In the genomic region with DNA sequence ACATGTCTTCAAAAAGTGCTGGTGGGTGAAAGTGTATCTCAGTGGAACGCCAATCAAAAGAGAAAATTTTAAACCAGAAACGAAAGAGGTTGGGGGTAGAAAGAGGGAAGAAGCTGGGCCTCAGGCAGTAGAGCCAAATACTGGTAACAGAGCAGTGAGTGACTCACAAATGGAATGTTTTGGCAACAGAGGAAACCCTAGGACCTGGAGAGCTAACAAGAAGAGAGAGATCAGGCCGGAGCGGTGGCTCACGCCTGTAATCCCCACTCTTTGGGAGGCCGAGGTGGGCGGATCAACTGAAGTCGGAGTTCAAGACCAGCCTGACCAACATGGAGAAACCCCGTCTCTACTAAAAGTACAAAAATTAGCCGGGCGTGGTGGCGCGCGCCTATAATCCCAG, we compare ENCODE assay signal across 20 cellular contexts.
A peak's percentile ranks its signal among the peaks of the same experiment; 100 is the strongest.
DNase-seq lines count a peak whose midpoint lies in the region; ATAC-seq, FAIRE-seq and TF ChIP-seq lines count a peak whose summit lies in the region.
"Had no signal": no experiment of that assay in that cellular context is flagged by ENCODE, and none has a peak within 500 bp of the region (broad histone marks: within the 10 kb centered on the region; RNA-seq: fewer than 3 reads in every experiment).

No MANE protein-coding gene starts in this region.

- BruUV-seq in HepG2 (replicated peaks; lab: Mats Ljungman, UMichigan): no TSS peak

- TF ChIP-seq CTCF in right lobe of liver (IDR thresholded peaks at IDR 0.05) (no peak), HepG2 (CRISPR knock-in tag; IDR thresholded peaks at IDR 0.05) (no peak), astrocyte of the spinal cord (IDR thresholded peaks at IDR 0.05; ENCODE audit: low read depth, low read length) (no peak), foreskin keratinocyte (conservative IDR thresholded peaks at IDR 0.05) (no peak)

- no peak for FAIRE-seq in HepG2 (lab: Jason Lieb, UNC)
- FAIRE-seq: A204.1, K562 had no signal

- H3K4me1 ChIP-seq in right lobe of liver: peaks cover 0 to 13% (median 6%) of the 10 kb centered on the region in 4 donors
- H3K4me1 ChIP-seq in HepG2 (ENCODE audit: insufficient read depth, low read length): no peaks in the 10 kb centered on the region
- H3K4me1 ChIP-seq in foreskin keratinocyte: no peaks in the 10 kb centered on the region

- TF ChIP-seq EP300 in HepG2 (IDR thresholded peaks at IDR 0.05; ENCODE audit: low read depth in 2 of 2, low read length in 2 of 2) (no peak), HepG2 (CRISPR knock-in tag; IDR thresholded peaks at IDR 0.05; ENCODE audit: borderline replicate concordance) (no peak)

- TF ChIP-seq POLR2A in right lobe of liver (IDR thresholded peaks at IDR 0.05) (no peak), HepG2 (IDR thresholded peaks at IDR 0.05; ENCODE audit: insufficient read depth in 1 of 2, low read depth in 2 of 2, low read length in 2 of 2) (no peak)

- TF ChIP-seq RAD21 in HepG2 (CRISPR knock-in tag; IDR thresholded peaks at IDR 0.05): no peak

- no peaks in the 10 kb centered on the region for H4K20me1 ChIP-seq in HepG2 (ENCODE audit: insufficient read depth, low read length)

- H3K27me3 ChIP-seq in right lobe of liver (no peaks in the 10 kb centered on the region), HepG2 (ENCODE audit: control insufficient read depth in 1 of 2, insufficient read depth in 2 of 2, low read length in 2 of 2) (no peaks in the 10 kb centered on the region), foreskin keratinocyte (no peaks in the 10 kb centered on the region)
- H3K27me3 ChIP-seq: neural progenitor cell had no signal

- H2AFZ ChIP-seq in HepG2 (ENCODE audit: low read length): no peak overlapping the region
- H2AFZ ChIP-seq: neural progenitor cell had no signal

- H3K27ac ChIP-seq in right lobe of liver (no peak overlapping the region), HepG2 (ENCODE audit: extremely low read length, insufficient read depth, low read length) (no peak overlapping the region), foreskin keratinocyte (no peak overlapping the region)
- H3K27ac ChIP-seq: coronary artery, epithelial cell of prostate, HL-60, neural progenitor cell had no signal

- ATAC-seq in right lobe of liver (peak; percentile 49 to 89 (median 61)), HepG2 (no peak), foreskin keratinocyte (peak; percentile 67), GM21423 (IDR thresholded peaks at IDR 0.05; ENCODE audit: unreplicated experiment) (no peak)
- ATAC-seq: K562, T-helper 17 cell had no signal

- H3K36me3 ChIP-seq in right lobe of liver (no peaks in the 10 kb centered on the region), HepG2 (replicated peaks in 1 of 2; ENCODE audit: control insufficient read depth in 1 of 2, insufficient read depth in 2 of 2, low read length in 2 of 2) (no peaks in the 10 kb centered on the region)
- H3K36me3 ChIP-seq: neural progenitor cell had no signal

- intact Hi-C loops in right lobe of liver (cut with DNase I): no loop called here
- intact Hi-C loops in HepG2 (cut with micrococcal nuclease; ENCODE audit: unreplicated experiment): no loop called here

- POLR2A ChIA-PET in HepG2 (lab: Yijun Ruan, JAX): no interaction called here

- 80% methylated on average over 5 of the region's 14 CpGs for WGBS in right lobe of liver (ENCODE audit: insufficient coverage, low coverage, low lambda C conversion rate, missing lambda C conversion rate)
- 60% methylated on average over 14 of the region's 14 CpGs for WGBS in HepG2 (ENCODE audit: low lambda C conversion rate)

- no peaks in the 10 kb centered on the region for H3K79me2 ChIP-seq in HepG2 (ENCODE audit: insufficient read depth, low read length)

- H3K9me3 ChIP-seq in right lobe of liver (no peaks in the 10 kb centered on the region), HepG2 (ENCODE audit: low read length) (no peaks in the 10 kb centered on the region)

- in situ Hi-C loops in HepG2 (cut with HindIII; ENCODE audit: extremely low pct_ligation_motif_present, low pct_unique_long_range_greater_than_20kb) (no loop called here), astrocyte of the spinal cord (cut with HindIII; ENCODE audit: low sequenced_read_pairs) (no loop called here)

- no peak for DNase-seq in right lobe of liver
- no peak for DNase-seq in HepG2 (ENCODE audit: low spot score)
- peak; percentile 42 for DNase-seq in astrocyte of the spinal cord (ENCODE audit: low read depth, low spot score)
- peak in 1 of 2 donors; percentile 39 for DNase-seq in foreskin keratinocyte
- DNase-seq in NOMO-1 treated with dmso at 0.1 percent for 144 hours (lab: John Stamatoyannopoulos, UW; ENCODE audit: unreplicated experiment): no peak
- DNase-seq in NCI-H82 treated with DMSO at 0.1 percent for 48 hours (lab: John Stamatoyannopoulos, UW; ENCODE audit: unreplicated experiment): no peak
- no peak for DNase-seq in T1000 (lab: John Stamatoyannopoulos, UW)
- DNase-seq: amygdala; CD8-positive, alpha-beta memory T cell; NCI-H1092; NCI-H524; SIG-M5; T-helper 17 cell had no signal

- CTCF ChIA-PET in HepG2 (lab: Yijun Ruan, JAX; ENCODE audit: low intra/inter-chr PET ratio, low total read pairs): no interaction called here

- H3K4me2 ChIP-seq in HepG2 (ENCODE audit: low read depth, low read length): no peak overlapping the region
- H3K4me2 ChIP-seq: neural progenitor cell had no signal

- no peak overlapping the region for H3K9ac ChIP-seq in HepG2 (ENCODE audit: insufficient read depth, low read depth, low read length)
- H3K9ac ChIP-seq: neural progenitor cell had no signal

- H3K4me3 ChIP-seq in right lobe of liver (no peak overlapping the region), HepG2 (replicated peaks in 1 of 3; ENCODE audit: insufficient read depth in 1 of 3, low read depth in 2 of 3, low read length in 3 of 3) (no peak overlapping the region), astrocyte of the spinal cord (ENCODE audit: low read depth, low read length) (no peak overlapping the region)
- H3K4me3 ChIP-seq: coronary artery, K562, neural progenitor cell had no signal

TF ChIP-seq in HepG2, 621 proteins besides CTCF, POLR2A, EP300 and RAD21:
- TF ChIP-seq ZNF430 (CRISPR knock-in tag; IDR thresholded peaks at IDR 0.05): no peak
- no peak for TF ChIP-seq DNMT3B (CRISPR knock-in tag; conservative IDR thresholded peaks at IDR 0.05)
- TF ChIP-seq MEF2D (CRISPR knock-in tag; IDR thresholded peaks at IDR 0.05): no peak
- no peak for TF ChIP-seq ELF3 (CRISPR knock-in tag; IDR thresholded peaks at IDR 0.05)
- TF ChIP-seq ZNF17 (CRISPR knock-in tag; IDR thresholded peaks at IDR 0.05): no peak
- TF ChIP-seq ZNF782 (CRISPR knock-in tag; IDR thresholded peaks at IDR 0.05; ENCODE audit: borderline replicate concordance): no peak
- no peak for TF ChIP-seq NR2C2 (CRISPR knock-in tag; IDR thresholded peaks at IDR 0.05; ENCODE audit: borderline replicate concordance)
- no peak for TF ChIP-seq ZNF672 (CRISPR knock-in tag; IDR thresholded peaks at IDR 0.05)
- no peak for TF ChIP-seq HOXA5 (CRISPR knock-in tag; IDR thresholded peaks at IDR 0.05)
- no peak for TF ChIP-seq PLRG1 (conservative IDR thresholded peaks at IDR 0.05)
- TF ChIP-seq SP1 (IDR thresholded peaks at IDR 0.05): no peak
- TF ChIP-seq SP1 (CRISPR knock-in tag; IDR thresholded peaks at IDR 0.05): no peak
- no peak for TF ChIP-seq ZNF33B (CRISPR knock-in tag; IDR thresholded peaks at IDR 0.05)
- TF ChIP-seq ZNF781 (CRISPR knock-in tag; IDR thresholded peaks at IDR 0.05; ENCODE audit: borderline replicate concordance, not compliant biosample characterization): no peak
- no peak for TF ChIP-seq MIER2 (CRISPR knock-in tag; IDR thresholded peaks at IDR 0.05)
- TF ChIP-seq, protein P1, sequence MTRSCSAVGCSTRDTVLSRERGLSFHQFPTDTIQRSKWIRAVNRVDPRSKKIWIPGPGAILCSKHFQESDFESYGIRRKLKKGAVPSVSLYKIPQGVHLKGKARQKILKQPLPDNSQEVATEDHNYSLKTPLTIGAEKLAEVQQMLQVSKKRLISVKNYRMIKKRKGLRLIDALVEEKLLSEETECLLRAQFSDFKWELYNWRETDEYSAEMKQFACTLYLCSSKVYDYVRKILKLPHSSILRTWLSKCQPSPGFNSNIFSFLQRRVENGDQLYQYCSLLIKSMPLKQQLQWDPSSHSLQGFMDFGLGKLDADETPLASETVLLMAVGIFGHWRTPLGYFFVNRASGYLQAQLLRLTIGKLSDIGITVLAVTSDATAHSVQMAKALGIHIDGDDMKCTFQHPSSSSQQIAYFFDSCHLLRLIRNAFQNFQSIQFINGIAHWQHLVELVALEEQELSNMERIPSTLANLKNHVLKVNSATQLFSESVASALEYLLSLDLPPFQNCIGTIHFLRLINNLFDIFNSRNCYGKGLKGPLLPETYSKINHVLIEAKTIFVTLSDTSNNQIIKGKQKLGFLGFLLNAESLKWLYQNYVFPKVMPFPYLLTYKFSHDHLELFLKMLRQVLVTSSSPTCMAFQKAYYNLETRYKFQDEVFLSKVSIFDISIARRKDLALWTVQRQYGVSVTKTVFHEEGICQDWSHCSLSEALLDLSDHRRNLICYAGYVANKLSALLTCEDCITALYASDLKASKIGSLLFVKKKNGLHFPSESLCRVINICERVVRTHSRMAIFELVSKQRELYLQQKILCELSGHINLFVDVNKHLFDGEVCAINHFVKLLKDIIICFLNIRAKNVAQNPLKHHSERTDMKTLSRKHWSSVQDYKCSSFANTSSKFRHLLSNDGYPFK (CRISPR knock-in tag; IDR thresholded peaks at IDR 0.05; ENCODE audit: borderline replicate concordance): no peak

Comparison
In these comparisons a context has a peak if more than half of its experiments do, and no peak if none do; other contexts are left out.
1. ATAC-seq: peak in right lobe of liver (4 of 4) and foreskin keratinocyte (single experiment); none in HepG2 (single experiment) and GM21423 (single experiment).